Comparison of ENCODE assay signal across 11 cellular contexts in the genomic region with DNA sequence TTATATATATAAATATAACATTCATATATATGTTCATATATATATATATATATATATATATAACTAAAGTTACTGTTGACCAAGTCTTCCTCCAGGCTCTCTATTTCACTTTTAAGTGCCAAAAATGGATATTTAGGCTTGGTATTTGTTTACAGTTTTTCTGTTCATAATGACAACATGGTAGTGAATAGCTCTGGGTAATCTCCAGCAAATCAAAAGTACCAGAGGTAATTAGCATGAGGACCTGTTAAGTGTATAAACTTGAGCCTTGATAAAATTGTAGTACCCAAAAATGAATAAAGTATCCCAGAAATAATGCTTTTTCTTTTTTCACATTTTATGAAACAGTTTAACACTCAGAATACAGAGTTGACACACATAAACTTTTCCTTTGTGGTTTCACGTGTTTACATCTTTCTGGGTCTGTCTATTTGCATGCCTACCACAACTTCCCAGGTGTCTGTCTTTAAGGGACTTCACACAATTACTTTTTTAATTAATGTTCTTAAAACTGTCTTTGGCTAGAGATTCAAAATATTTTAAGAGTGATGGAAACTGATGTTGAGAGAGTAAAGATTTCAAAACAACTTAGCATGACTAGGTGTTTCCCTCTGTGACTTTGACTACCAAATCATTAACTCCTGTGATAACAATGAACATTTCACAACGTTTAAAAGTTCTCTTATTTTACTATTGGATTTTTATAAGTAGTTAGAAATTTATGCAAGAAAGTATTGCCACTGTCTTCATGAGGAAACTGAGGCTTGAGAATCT.
DNase-seq lines count a peak whose midpoint lies in the region; ATAC-seq and TF ChIP-seq lines count a peak whose summit lies in the region.
"Had no signal": no experiment of that assay in that cellular context is flagged by ENCODE, and none has a peak within 500 bp of the region (broad histone marks: within the 10 kb centered on the region; RNA-seq: fewer than 3 reads in every experiment).

No MANE protein-coding gene starts in this region.

- peak overlapping the region; percentile 86 for H3K27ac Mint-ChIP-seq in activated T-cell treated with anti-CD3 and anti-CD28 coated beads, Interleukin-2, amount 50 U/mL, for 24 hours

- no peaks in the 10 kb centered on the region; the same call in 1 of the 2 replicates for H3F3A ChIP-seq in MM.1S (ENCODE audit: insufficient read depth, low read length)

- H3K9me3 ChIP-seq in MM.1S (replicated peaks; ENCODE audit: insufficient read depth, low read length), result no peaks in the 10 kb centered on the region
- H3K9me3 ChIP-seq: tibial artery had no signal

- no peak overlapping the region for H3K9ac ChIP-seq in MM.1S (ENCODE audit: low read length)

- H3K4me1 ChIP-seq in MM.1S (ENCODE audit: low read length), result peaks cover 5% of the 10 kb centered on the region; the same call in 1 of the 2 replicates

- peak overlapping the region; percentile 1; the same call in 1 of the 2 replicates for H3K27ac ChIP-seq in MM.1S (ENCODE audit: low read length)
- H3K27ac ChIP-seq: tibial artery had no signal

- H3K4me3 ChIP-seq in MM.1S (ENCODE audit: low read length), result no peak overlapping the region
- no peak overlapping the region for H3K4me3 ChIP-seq in choroid plexus epithelial cell (ENCODE audit: low read depth, low read length)
- H3K4me3 ChIP-seq: tibial artery had no signal

- H3K27me3 Mint-ChIP-seq in activated T-cell treated with anti-CD3 and anti-CD28 coated beads, Interleukin-2, amount 50 U/mL, for 24 hours, result no peaks in the 10 kb centered on the region

- H4K20me1 ChIP-seq in MM.1S (ENCODE audit: insufficient read depth, low read length), result no peaks in the 10 kb centered on the region

- H3K4me1 Mint-ChIP-seq in activated T-cell treated with anti-CD3 and anti-CD28 coated beads, Interleukin-2, amount 50 U/mL, for 24 hours (ENCODE audit: low read depth), result peaks cover 44% of the 10 kb centered on the region

- no peak for DNase-seq in activated T-cell treated with anti-CD3 and anti-CD28 coated beads, Interleukin-2, amount 50 U/mL, for 24 hours
- DNase-seq in activated T-cell treated with anti-CD3 and anti-CD28 coated beads, Interleukin-2, amount 50 U/mL, for 48 hours, result no peak
- DNase-seq in MM.1S, result peak; percentile 35
- peak; percentile 21 for DNase-seq in choroid plexus epithelial cell (ENCODE audit: low read depth)
- no peak for DNase-seq in stimulated activated naive CD8-positive, alpha-beta T cell treated with anti-CD3 and anti-CD28 coated beads, Interleukin-15, Interleukin-2, amounts not matched to agents 100 U/mL and 50 U/mL, for 24 hours
- DNase-seq in stimulated activated CD4-positive, alpha-beta T cell treated with anti-CD3 and anti-CD28 coated beads, Interleukin-1b, Interleukin-23, amount 100 ng/mL, for 48 hours, result no peak
- DNase-seq in NCI-H345 (lab: John Stamatoyannopoulos, UW), result no peak
- no peak for DNase-seq in cortex of kidney (lab: John Stamatoyannopoulos, UW)
- DNase-seq: NCI-H187 treated with DMSO at 0.1 percent for 48 hours, right cardiac atrium, tibial artery had no signal

- no peaks in the 10 kb centered on the region for H3K9me2 ChIP-seq in MM.1S (replicated peaks; ENCODE audit: insufficient read depth, low read length)

- peaks cover 61% of the 10 kb centered on the region for H3K36me3 Mint-ChIP-seq in activated T-cell treated with anti-CD3 and anti-CD28 coated beads, Interleukin-2, amount 50 U/mL, for 24 hours (ENCODE audit: low read depth)

- H3K9me3 Mint-ChIP-seq in activated T-cell treated with anti-CD3 and anti-CD28 coated beads, Interleukin-2, amount 50 U/mL, for 24 hours, result no peaks in the 10 kb centered on the region

- TF ChIP-seq CTCF in MM.1S (IDR thresholded peaks at IDR 0.05; ENCODE audit: low read length) (no peak), choroid plexus epithelial cell (conservative IDR thresholded peaks at IDR 0.05; ENCODE audit: low read depth, low read length) (no peak)

- H3K27me3 ChIP-seq in MM.1S (replicated peaks; ENCODE audit: insufficient read depth, low read length), result no peaks in the 10 kb centered on the region
- H3K27me3 ChIP-seq: tibial artery had no signal

- H3K79me2 ChIP-seq in MM.1S (ENCODE audit: low read length), result peaks cover 49% of the 10 kb centered on the region

- H3K36me3 ChIP-seq in MM.1S (replicated peaks; ENCODE audit: insufficient read depth, low read length), result peaks cover 7% of the 10 kb centered on the region; the same call in 1 of the 2 replicates

- no peak overlapping the region for H2AFZ ChIP-seq in MM.1S (ENCODE audit: low read length)

- peak; percentile 43 for ATAC-seq in stimulated activated naive CD8-positive, alpha-beta T cell treated with anti-CD3 and anti-CD28 coated beads, Interleukin-15, Interleukin-2, amounts not matched to agents 100 U/mL and 50 U/mL, for 24 hours
- ATAC-seq: right cardiac atrium had no signal

- H3K4me3 Mint-ChIP-seq in activated T-cell treated with anti-CD3 and anti-CD28 coated beads, Interleukin-2, amount 50 U/mL, for 24 hours, result no peak overlapping the region

- peak overlapping the region; percentile 36; the same call in 1 of the 2 replicates for H3K4me2 ChIP-seq in MM.1S (ENCODE audit: low read depth, low read length)

Comparison
In these comparisons a context has a peak if more than half of its experiments do, and no peak if none do; other contexts are left out.
1. DNase-seq: peak in MM.1S (single experiment) and choroid plexus epithelial cell (single experiment); none in activated T-cell treated with anti-CD3 and anti-CD28 coated beads, Interleukin-2, amount 50 U/mL, for 24 hours (single experiment), activated T-cell treated with anti-CD3 and anti-CD28 coated beads, Interleukin-2, amount 50 U/mL, for 48 hours (0 of 2), stimulated activated naive CD8-positive, alpha-beta T cell treated with anti-CD3 and anti-CD28 coated beads, Interleukin-15, Interleukin-2, amounts not matched to agents 100 U/mL and 50 U/mL, for 24 hours (single experiment), stimulated activated CD4-positive, alpha-beta T cell treated with anti-CD3 and anti-CD28 coated beads, Interleukin-1b, Interleukin-23, amount 100 ng/mL, for 48 hours (single experiment), NCI-H345 (single experiment) and cortex of kidney (single experiment).